Comparison of ENCODE assay signal across 8 cellular contexts in genomic region chr19:4304509-4305252, GRCh38. TPM values are rescaled to one million over a fixed set of nuclear protein-coding genes. Genes with fewer than 3 reads are reported as not detected.
DNase-seq lines count a peak whose midpoint lies in the region; ATAC-seq and TF ChIP-seq lines count a peak whose summit lies in the region.

Gene FSD1, plus strand, starts transcription at chr19:4304598. Its CDS starts 149 bp downstream, at chr19:4304747.

- H3K9me3 ChIP-seq in left ventricle myocardium inferior (replicated peaks) = no peaks in the 10 kb centered on the region
- H3K9me3 ChIP-seq in right atrium auricular region = no peaks in the 10 kb centered on the region

- H3K4me3 Mint-ChIP-seq in activated CD8-positive, alpha-beta memory T cell treated with anti-CD3 and anti-CD28 coated beads, Interleukin-2, amount 10 ng/mL, durations not matched to agents 7 days and 5 days = peak within 1 kb of the TSS; percentile 65

- CTCF ChIA-PET in activated CD8-positive, alpha-beta memory T cell treated with anti-CD3 and anti-CD28 coated beads, Interleukin-2, amount 10 ng/mL, durations not matched to agents 7 days and 5 days (lab: Charles Lee) = interaction anchor here (1.0 to 1.8 kb wide), 5 partner anchors 33 to 608 kb away, joined by 3 to 8 read pairs (median 4); partner anchors contain the start of gene STAP2

- ATAC-seq in activated CD8-positive, alpha-beta memory T cell treated with anti-CD3 and anti-CD28 coated beads, Interleukin-2, amount 10 ng/mL, durations not matched to agents 7 days and 5 days = peak; percentile 92
- ATAC-seq in esophagus mucosa = no peak
- ATAC-seq in HG03108 (IDR thresholded peaks at IDR 0.05; ENCODE audit: unreplicated experiment) = no peak

- H3K27ac ChIP-seq in left ventricle myocardium inferior (replicated peaks) = no peak within 1 kb of the TSS
- H3K27ac ChIP-seq in right atrium auricular region = no peak within 1 kb of the TSS

- H3K9me3 Mint-ChIP-seq in activated CD8-positive, alpha-beta memory T cell treated with anti-CD3 and anti-CD28 coated beads, Interleukin-2, amount 10 ng/mL, durations not matched to agents 7 days and 5 days (ENCODE audit: low read depth) = no peaks in the 10 kb centered on the region

- peaks cover 34% of the 10 kb centered on the region for H3K4me1 Mint-ChIP-seq in activated CD8-positive, alpha-beta memory T cell treated with anti-CD3 and anti-CD28 coated beads, Interleukin-2, amount 10 ng/mL, durations not matched to agents 7 days and 5 days

- H3K4me3 ChIP-seq in left ventricle myocardium inferior (peak within 1 kb of the TSS; percentile 44), right atrium auricular region (peak within 1 kb of the TSS in 1 of 2 donors; percentile 29)

- H3K27ac Mint-ChIP-seq in activated CD8-positive, alpha-beta memory T cell treated with anti-CD3 and anti-CD28 coated beads, Interleukin-2, amount 10 ng/mL, durations not matched to agents 7 days and 5 days = peak within 1 kb of the TSS; percentile 87

- TF ChIP-seq CTCF in left ventricle myocardium inferior (IDR thresholded peaks at IDR 0.05; ENCODE audit: borderline replicate concordance) (no peak), right atrium auricular region (IDR thresholded peaks at IDR 0.05) (no peak)

- no peaks in the 10 kb centered on the region for H3K36me3 ChIP-seq in left ventricle myocardium inferior
- no peaks in the 10 kb centered on the region for H3K36me3 ChIP-seq in right atrium auricular region

- H3K36me3 Mint-ChIP-seq in activated CD8-positive, alpha-beta memory T cell treated with anti-CD3 and anti-CD28 coated beads, Interleukin-2, amount 10 ng/mL, durations not matched to agents 7 days and 5 days = no peaks in the 10 kb centered on the region

- H3K27me3 Mint-ChIP-seq in activated CD8-positive, alpha-beta memory T cell treated with anti-CD3 and anti-CD28 coated beads, Interleukin-2, amount 10 ng/mL, durations not matched to agents 7 days and 5 days = no peaks in the 10 kb centered on the region

- DNase-seq in left ventricle myocardium inferior (no peak), right atrium auricular region (ENCODE audit: low spot score) (no peak), NCI-H526 treated with DMSO at 0.1 percent for 48 hours (lab: John Stamatoyannopoulos, UW) (peak; percentile 28), fibroblast of gingiva (ENCODE audit: low read depth) (peak; percentile 20), pulmonary artery endothelial cell (ENCODE audit: low read depth, low spot score) (no peak)
- DNase-seq in activated CD8-positive, alpha-beta memory T cell treated with anti-CD3 and anti-CD28 coated beads, Interleukin-2, amount 10 ng/mL, durations not matched to agents 7 days and 5 days = peak; percentile 86

- H3K27me3 ChIP-seq in left ventricle myocardium inferior (ENCODE audit: low read depth) = peaks cover 66% of the 10 kb centered on the region
- no peaks in the 10 kb centered on the region for H3K27me3 ChIP-seq in right atrium auricular region

- peaks cover 5% of the 10 kb centered on the region for H3K4me1 ChIP-seq in left ventricle myocardium inferior
- peaks cover 0 to 7% of the 10 kb centered on the region in 2 donors for H3K4me1 ChIP-seq in right atrium auricular region

- intact Hi-C loops in left ventricle myocardium inferior (cut with micrococcal nuclease) = no loop called here

RNA-seq across cellular contexts. Expression of gene FSD1, which starts in this region (rescaled TPM):
- total RNA-seq in left ventricle myocardium inferior = not detected
- not detected for total RNA-seq in right atrium auricular region
- 10 to 100 TPM; 24.7 to 30.6 TPM for total RNA-seq in activated CD8-positive, alpha-beta memory T cell treated with anti-CD3 and anti-CD28 coated beads, Interleukin-2, amount 10 ng/mL, durations not matched to agents 7 days and 5 days
- total RNA-seq in pulmonary artery endothelial cell = 23.6 and 27.8 TPM in 2 replicates
- 0.36 TPM for total RNA-seq in esophagus mucosa

Comparison
In these comparisons a context has a peak if more than half of its experiments do, and no peak if none do; other contexts are left out.
1. RNA of gene FSD1 (total RNA-seq): 24.7 to 30.6 TPM in activated CD8-positive, alpha-beta memory T cell treated with anti-CD3 and anti-CD28 coated beads, Interleukin-2, amount 10 ng/mL, durations not matched to agents 7 days and 5 days and 23.6 to 27.8 TPM in pulmonary artery endothelial cell; 0.36 TPM in esophagus mucosa (single experiment), not detected in left ventricle myocardium inferior (single experiment) and not detected in right atrium auricular region; every median in the first group is over 10 times any median in the second.
2. DNase-seq: peak in NCI-H526 treated with DMSO at 0.1 percent for 48 hours (single experiment), activated CD8-positive, alpha-beta memory T cell treated with anti-CD3 and anti-CD28 coated beads, Interleukin-2, amount 10 ng/mL, durations not matched to agents 7 days and 5 days (single experiment) and fibroblast of gingiva (single experiment); none in left ventricle myocardium inferior (single experiment), right atrium auricular region (single experiment) and pulmonary artery endothelial cell (single experiment).